Comparison of ENCODE assay signal across 1 cellular context in the genomic region with DNA sequence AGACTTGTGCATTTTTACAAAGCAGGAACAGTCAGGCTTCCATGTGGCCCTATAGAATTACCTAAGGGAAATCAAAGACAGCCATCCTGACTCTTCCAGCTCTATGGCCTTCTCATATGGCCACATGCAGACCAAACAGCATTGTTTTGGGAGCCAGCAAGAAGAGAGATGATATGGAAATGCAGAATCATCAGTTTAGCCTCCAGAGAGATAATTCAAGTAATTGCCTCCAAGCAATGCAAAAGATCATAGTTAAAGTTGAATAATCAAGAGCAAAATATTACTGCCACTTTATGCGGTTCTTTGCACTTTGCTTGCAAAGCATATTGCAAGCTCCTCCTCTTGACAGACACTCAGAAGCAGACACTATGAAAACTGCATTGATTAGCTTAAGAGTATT.
TF ChIP-seq lines count a peak whose summit lies in the region.

No MANE protein-coding gene starts in this region.

TF ChIP-seq in K562, 482 proteins besides CTCF, POLR2A, EP300 and RAD21 (continued from another document):
- TF ChIP-seq, protein P1, sequence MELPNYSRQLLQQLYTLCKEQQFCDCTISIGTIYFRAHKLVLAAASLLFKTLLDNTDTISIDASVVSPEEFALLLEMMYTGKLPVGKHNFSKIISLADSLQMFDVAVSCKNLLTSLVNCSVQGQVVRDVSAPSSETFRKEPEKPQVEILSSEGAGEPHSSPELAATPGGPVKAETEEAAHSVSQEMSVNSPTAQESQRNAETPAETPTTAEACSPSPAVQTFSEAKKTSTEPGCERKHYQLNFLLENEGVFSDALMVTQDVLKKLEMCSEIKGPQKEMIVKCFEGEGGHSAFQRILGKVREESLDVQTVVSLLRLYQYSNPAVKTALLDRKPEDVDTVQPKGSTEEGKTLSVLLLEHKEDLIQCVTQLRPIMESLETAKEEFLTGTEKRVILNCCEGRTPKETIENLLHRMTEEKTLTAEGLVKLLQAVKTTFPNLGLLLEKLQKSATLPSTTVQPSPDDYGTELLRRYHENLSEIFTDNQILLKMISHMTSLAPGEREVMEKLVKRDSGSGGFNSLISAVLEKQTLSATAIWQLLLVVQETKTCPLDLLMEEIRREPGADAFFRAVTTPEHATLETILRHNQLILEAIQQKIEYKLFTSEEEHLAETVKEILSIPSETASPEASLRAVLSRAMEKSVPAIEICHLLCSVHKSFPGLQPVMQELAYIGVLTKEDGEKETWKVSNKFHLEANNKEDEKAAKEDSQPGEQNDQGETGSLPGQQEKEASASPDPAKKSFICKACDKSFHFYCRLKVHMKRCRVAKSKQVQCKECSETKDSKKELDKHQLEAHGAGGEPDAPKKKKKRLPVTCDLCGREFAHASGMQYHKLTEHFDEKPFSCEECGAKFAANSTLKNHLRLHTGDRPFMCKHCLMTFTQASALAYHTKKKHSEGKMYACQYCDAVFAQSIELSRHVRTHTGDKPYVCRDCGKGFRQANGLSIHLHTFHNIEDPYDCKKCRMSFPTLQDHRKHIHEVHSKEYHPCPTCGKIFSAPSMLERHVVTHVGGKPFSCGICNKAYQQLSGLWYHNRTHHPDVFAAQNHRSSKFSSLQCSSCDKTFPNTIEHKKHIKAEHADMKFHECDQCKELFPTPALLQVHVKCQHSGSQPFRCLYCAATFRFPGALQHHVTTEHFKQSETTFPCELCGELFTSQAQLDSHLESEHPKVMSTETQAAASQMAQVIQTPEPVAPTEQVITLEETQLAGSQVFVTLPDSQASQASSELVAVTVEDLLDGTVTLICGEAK (IDR thresholded peaks at IDR 0.05) = no peak
- TF ChIP-seq, protein P1 (CRISPR knock-in tag; IDR thresholded peaks at IDR 0.05) = no peak
- TF ChIP-seq, protein P2, sequence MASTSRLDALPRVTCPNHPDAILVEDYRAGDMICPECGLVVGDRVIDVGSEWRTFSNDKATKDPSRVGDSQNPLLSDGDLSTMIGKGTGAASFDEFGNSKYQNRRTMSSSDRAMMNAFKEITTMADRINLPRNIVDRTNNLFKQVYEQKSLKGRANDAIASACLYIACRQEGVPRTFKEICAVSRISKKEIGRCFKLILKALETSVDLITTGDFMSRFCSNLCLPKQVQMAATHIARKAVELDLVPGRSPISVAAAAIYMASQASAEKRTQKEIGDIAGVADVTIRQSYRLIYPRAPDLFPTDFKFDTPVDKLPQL (IDR thresholded peaks at IDR 0.05; ENCODE audit: extremely low read depth, insufficient read length) = no peak
- TF ChIP-seq, protein P3, sequence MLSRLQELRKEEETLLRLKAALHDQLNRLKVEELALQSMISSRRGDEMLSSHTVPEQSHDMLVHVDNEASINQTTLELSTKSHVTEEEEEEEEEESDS (CRISPR knock-in tag; IDR thresholded peaks at IDR 0.05) = no peak
- TF ChIP-seq ZNF316 (IDR thresholded peaks at IDR 0.05) (peak; percentile 76), POLR2AphosphoS2 (IDR thresholded peaks at IDR 0.05; ENCODE audit: low read length) (no peak), SMARCE1 (IDR thresholded peaks at IDR 0.05) (no peak), KLF13 (tag; IDR thresholded peaks at IDR 0.05; ENCODE audit: borderline replicate concordance, low read depth) (no peak), NFE2 (IDR thresholded peaks at IDR 0.05; ENCODE audit: low read depth) (no peak), MAFG (tag; conservative IDR thresholded peaks at IDR 0.05) (peak; percentile 79), FOSL1 (tag; conservative IDR thresholded peaks at IDR 0.05) (no peak), MECOM (CRISPR knock-in tag; IDR thresholded peaks at IDR 0.05) (0 out of 2 replicates have a peak, but pooled peaks have one; percentile 13), C11orf30 (IDR thresholded peaks at IDR 0.05; ENCODE audit: low read depth) (peak; percentile 78), MAFF (IDR thresholded peaks at IDR 0.05; ENCODE audit: low read length) (peak; percentile 27; the same call in 1 of the 2 replicates)
